22 cellular contexts compared by ENCODE assay signal in the genomic region with DNA sequence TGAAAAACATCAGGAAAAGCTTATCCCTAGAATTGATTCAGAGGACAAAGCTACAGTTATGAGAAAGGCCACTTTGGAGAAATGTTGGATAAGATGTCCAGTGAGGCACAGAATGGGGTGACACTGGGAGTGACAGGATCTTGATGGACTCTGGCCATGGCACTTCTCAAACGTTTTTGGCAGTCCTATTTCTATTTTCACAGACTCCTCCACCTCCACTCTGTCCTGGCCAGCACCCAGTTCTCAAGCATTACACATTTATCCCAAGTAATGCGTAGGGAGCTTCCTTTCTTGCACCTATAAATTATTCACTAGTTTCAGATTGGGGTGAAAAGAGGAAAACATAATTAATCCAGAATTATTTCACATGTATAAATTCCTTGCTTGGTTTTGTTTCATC.
"Had no signal": no experiment of that assay in that cellular context is flagged by ENCODE, and none has a peak within 500 bp of the region (broad histone marks: within the 10 kb centered on the region; RNA-seq: fewer than 3 reads in every experiment).

No MANE protein-coding gene starts in this region.

- ATAC-seq: stimulated activated effector memory CD8-positive, alpha-beta T cell treated with anti-CD3 and anti-CD28 coated beads, Interleukin-12 subunit alpha, Interleukin-12 subunit beta, amount 100 ng/mL, for 72 hours; stimulated activated memory B cell treated with anti-CD40 and anti-IgM and Interleukin-4, amounts not matched to agents 10 μg/mL and 1 μg/mL and 100 μg/mL, for 72 hours; stimulated activated naive B cell treated with anti-CD40 and anti-IgM and Interleukin-4, amounts not matched to agents 10 μg/mL and 1 μg/mL and 100 μg/mL, for 72 hours; stimulated activated naive CD8-positive, alpha-beta T cell treated with anti-CD3 and anti-CD28 coated beads, Interleukin-15, amount 100 ng/mL, for 72 hours; stimulated activated naive CD8-positive, alpha-beta T cell treated with anti-CD3 and anti-CD28 coated beads, Interleukin-15, Interleukin-2, amounts not matched to agents 100 U/mL and 50 U/mL, for 24 hours; upper lobe of right lung had no signal

- DNase-seq: stimulated activated CD4-positive, alpha-beta T cell treated with anti-CD3 and anti-CD28 coated beads, Interleukin-2, amount 100 ng/mL, for 48 hours; stimulated activated CD4-positive, alpha-beta T cell treated with anti-CD3 and anti-CD28 coated beads, Interleukin-4, amount 100 ng/mL, for 1 hour; stimulated activated CD4-positive, alpha-beta T cell treated with anti-CD3 and anti-CD28 coated beads, Interleukin-4, amount 100 ng/mL, for 24 hours; stimulated activated CD4-positive, alpha-beta T cell treated with anti-CD3 and anti-CD28 coated beads, Interleukin-4, amount 100 ng/mL, for 4 hours; stimulated activated CD8-positive, alpha-beta memory T cell treated with anti-CD3 and anti-CD28 coated beads, Interleukin-4, amount 100 ng/mL, for 48 hours; stimulated activated naive B cell treated with anti-CD40 and anti-IgM and Interleukin-4, amounts not matched to agents 10 μg/mL and 1 μg/mL and 100 μg/mL, for 72 hours; stimulated activated naive CD4-positive, alpha-beta T cell; stimulated activated naive CD4-positive, alpha-beta T cell treated with Interleukin-2 at 50 U/mL for 16 hours; stimulated activated naive CD8-positive, alpha-beta T cell treated with anti-CD3 and anti-CD28 coated beads, Interleukin-15, amount 100 ng/mL, for 72 hours; stimulated activated naive CD8-positive, alpha-beta T cell treated with anti-CD3 and anti-CD28 coated beads, Interleukin-15, Interleukin-2, amounts not matched to agents 100 U/mL and 50 U/mL, for 24 hours; stomach; substantia nigra; testis; thyroid gland; tibial artery; transverse colon; trophoblast cell; upper lobe of left lung; upper lobe of right lung; uterus had no signal
